In the genomic region with DNA sequence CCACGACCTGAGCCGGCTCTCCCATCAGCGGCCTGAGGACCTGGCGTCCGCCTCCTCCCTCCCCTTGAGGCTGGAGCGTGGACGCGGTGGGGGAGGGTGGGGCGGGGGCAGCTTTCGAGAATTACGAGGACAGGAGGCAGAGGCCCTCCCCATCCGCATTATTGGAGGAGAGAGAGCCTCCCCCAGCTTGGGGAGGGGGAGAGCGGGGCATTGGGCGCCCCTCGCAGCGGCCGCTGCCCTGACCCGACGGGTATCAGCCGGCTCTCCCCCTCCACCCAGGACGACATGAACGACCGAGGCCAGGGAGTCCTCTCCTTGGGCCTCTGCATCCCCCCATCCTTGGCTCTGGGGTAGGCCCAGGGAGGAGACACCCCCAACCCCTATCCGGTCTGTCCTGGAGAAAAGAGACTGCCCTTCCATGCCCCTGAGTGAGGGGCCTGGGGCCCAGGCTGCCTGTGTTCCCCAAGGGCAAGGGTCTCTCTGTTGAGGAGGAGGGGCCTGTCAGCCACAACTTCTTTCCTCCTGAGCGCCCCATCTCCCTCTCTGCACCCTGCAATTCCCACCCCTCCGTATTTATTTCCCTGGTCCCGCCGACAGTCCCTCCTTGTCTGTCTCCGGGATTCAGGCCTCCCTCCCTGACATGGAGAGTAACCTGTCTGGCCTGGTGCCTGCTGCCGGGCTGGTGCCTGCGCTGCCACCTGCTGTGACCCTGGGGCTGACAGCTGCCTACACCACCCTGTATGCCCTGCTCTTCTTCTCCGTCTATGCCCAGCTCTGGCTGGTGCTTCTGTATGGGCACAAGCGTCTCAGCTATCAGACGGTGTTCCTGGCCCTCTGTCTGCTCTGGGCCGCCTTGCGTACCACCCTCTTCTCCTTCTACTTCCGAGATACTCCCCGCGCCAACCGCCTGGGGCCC, we compare ENCODE assay signal across 7 cellular contexts. TPM values are rescaled to one million over a fixed set of nuclear protein-coding genes. Genes with fewer than 3 reads are reported as not detected.
A peak's percentile ranks its signal among the peaks of the same experiment; 100 is the strongest.
DNase-seq lines count a peak whose midpoint lies in the region; ATAC-seq lines count a peak whose summit lies in the region.
"Had no signal": no experiment of that assay in that cellular context is flagged by ENCODE, and none has a peak within 500 bp of the region (broad histone marks: within the 10 kb centered on the region; RNA-seq: fewer than 3 reads in every experiment).

No MANE protein-coding gene starts in this region.

- CTCF ChIA-PET in activated CD4-positive, alpha-beta T cell treated with anti-CD3 and anti-CD28 coated beads for 36 hours (lab: Charles Lee): interaction anchor here (1.0 to 4.7 kb wide), 3 partner anchors 15 to 419 kb away, joined by 3 to 27 read pairs (median 12); a partner anchor contains a TSS

- DNase-seq in activated CD4-positive, alpha-beta T cell treated with anti-CD3 and anti-CD28 coated beads for 36 hours: peak; percentile 63
- DNase-seq in activated CD4-positive, alpha-beta T cell treated with anti-CD3 and anti-CD28 coated beads for 1 hour: no peak
- DNase-seq in SW480 (ENCODE audit: low spot score): peak; percentile 77

- H3K9me3 Mint-ChIP-seq in activated CD4-positive, alpha-beta T cell treated with anti-CD3 and anti-CD28 coated beads for 36 hours (ENCODE audit: low read depth): no peaks in the 10 kb centered on the region

- intact Hi-C loops in activated CD4-positive, alpha-beta T cell treated with anti-CD3 and anti-CD28 coated beads for 36 hours (cut with DNase I, micrococcal nuclease): loop anchor here (1.0 to 2.0 kb wide), 15 partner anchors 16 to 348 kb away; a partner anchor contains a TSS

- peak overlapping the region; percentile 84 for H3K4me3 ChIP-seq in iPS-18c (ENCODE audit: insufficient read depth, low read depth, low read length)

- peaks cover 6% of the 10 kb centered on the region for H3K36me3 Mint-ChIP-seq in activated CD4-positive, alpha-beta T cell treated with anti-CD3 and anti-CD28 coated beads for 36 hours (ENCODE audit: low read depth)

- peak overlapping the region; percentile 77 for H3K4me3 Mint-ChIP-seq in activated CD4-positive, alpha-beta T cell treated with anti-CD3 and anti-CD28 coated beads for 36 hours

- no peak for ATAC-seq in activated CD4-positive, alpha-beta T cell treated with anti-CD3 and anti-CD28 coated beads for 36 hours
- ATAC-seq in GM21717 (IDR thresholded peaks at IDR 0.05; ENCODE audit: unreplicated experiment) (no peak), HG03571 (IDR thresholded peaks at IDR 0.05; ENCODE audit: unreplicated experiment) (no peak)

- H3K27me3 Mint-ChIP-seq in activated CD4-positive, alpha-beta T cell treated with anti-CD3 and anti-CD28 coated beads for 36 hours: peaks cover 9% of the 10 kb centered on the region

- no peaks in the 10 kb centered on the region for H3K9me3 ChIP-seq in iPS-18c (ENCODE audit: control insufficient read depth, insufficient read depth, low read length)

- H3K27ac Mint-ChIP-seq in activated CD4-positive, alpha-beta T cell treated with anti-CD3 and anti-CD28 coated beads for 36 hours: peak overlapping the region; percentile 56

- peaks cover 20% of the 10 kb centered on the region for H3K4me1 Mint-ChIP-seq in activated CD4-positive, alpha-beta T cell treated with anti-CD3 and anti-CD28 coated beads for 36 hours

- POLR2A ChIA-PET in activated CD4-positive, alpha-beta T cell treated with anti-CD3 and anti-CD28 coated beads for 36 hours (lab: Charles Lee): no interaction called here

RNA-seq across cellular contexts. Expression of a gene that starts 0.5 kb away (rescaled TPM):
- total RNA-seq in activated CD4-positive, alpha-beta T cell treated with anti-CD3 and anti-CD28 coated beads for 36 hours: 10 to 100 TPM; 23.6 to 27.2 TPM

RNA-seq across cellular contexts. Expression of a gene that starts 1.7 kb away (rescaled TPM):
- total RNA-seq in activated CD4-positive, alpha-beta T cell treated with anti-CD3 and anti-CD28 coated beads for 36 hours: 10 to 100 TPM; 21.3 to 22.9 TPM

RNA-seq across cellular contexts. Expression of a gene that starts 5.0 kb away (rescaled TPM):
- not detected for total RNA-seq in activated CD4-positive, alpha-beta T cell treated with anti-CD3 and anti-CD28 coated beads for 36 hours
- total RNA-seq: pulmonary artery endothelial cell had no signal

RNA-seq across cellular contexts. Expression of a gene that starts 14.0 kb away (rescaled TPM):
- under 1 TPM in 1 of 2 experiments, not detected in 1; 0.39 TPM for total RNA-seq in activated CD4-positive, alpha-beta T cell treated with anti-CD3 and anti-CD28 coated beads for 36 hours

RNA-seq across cellular contexts. Expression of a gene that starts 19.2 kb away (rescaled TPM):
- total RNA-seq in activated CD4-positive, alpha-beta T cell treated with anti-CD3 and anti-CD28 coated beads for 36 hours: 10 to 100 TPM; 19.0 to 29.6 TPM
